Comparison of ENCODE assay signal across 8 cellular contexts in genomic region chr22:29040385-29041275, GRCh38. TPM values are rescaled to one million over a fixed set of nuclear protein-coding genes. Genes with fewer than 3 reads are reported as not detected.
A peak's percentile ranks its signal among the peaks of the same experiment; 100 is the strongest.
DNase-seq lines count a peak whose midpoint lies in the region; ATAC-seq and TF ChIP-seq lines count a peak whose summit lies in the region.

No MANE protein-coding gene starts in this region.

- CTCF ChIA-PET in Caco-2 (lab: Charles Lee) (interaction anchor here (0.6 to 2.4 kb wide), 25 partner anchors 29 to 440 kb away, joined by 3 to 27 read pairs (median 4); partner anchors contain the start of genes CCDC117 and ZNRF3), PC-3 (lab: Charles Lee) (interaction anchor here (0.5 to 1.5 kb wide), 6 partner anchors 64 to 189 kb away, joined by 3 to 7 read pairs (median 5); no protein-coding TSS in a partner anchor)

- H2AFZ ChIP-seq in PC-3 (ENCODE audit: low read length), result no peak overlapping the region
- no peak overlapping the region for H2AFZ ChIP-seq in neural progenitor cell (replicated peaks)

- BruUV-seq in Caco-2 (replicated peaks; lab: Mats Ljungman, UMichigan) (no TSS peak), PC-3 (replicated peaks; lab: Mats Ljungman, UMichigan) (no TSS peak)

- H3K4me3 Mint-ChIP-seq in Caco-2 (ENCODE audit: unreplicated experiment), result no peak overlapping the region
- H3K4me3 Mint-ChIP-seq in activated T-cell treated with anti-CD3 and anti-CD28 coated beads, Interleukin-2, amount 50 U/mL, for 4 hours, result no peak overlapping the region
- H3K4me3 Mint-ChIP-seq in neural progenitor cell, result peak overlapping the region; percentile 14

- H3K4me3 ChIP-seq in Caco-2 (ENCODE audit: low read depth, low read length) (no peak overlapping the region), PC-3 (ENCODE audit: low read length) (no peak overlapping the region), neural progenitor cell (no peak overlapping the region)

- H3K4me1 Mint-ChIP-seq in Caco-2 (ENCODE audit: low read depth, unreplicated experiment) (peaks cover 7% of the 10 kb centered on the region), neural progenitor cell (peaks cover 49% of the 10 kb centered on the region)
- H3K4me1 Mint-ChIP-seq in activated T-cell treated with anti-CD3 and anti-CD28 coated beads, Interleukin-2, amount 50 U/mL, for 4 hours (ENCODE audit: low read depth), result no peaks in the 10 kb centered on the region

- H3K27me3 Mint-ChIP-seq in Caco-2 (ENCODE audit: insufficient read depth, unreplicated experiment) (no peaks in the 10 kb centered on the region), neural progenitor cell (ENCODE audit: insufficient read depth, low read depth) (peaks cover 3% of the 10 kb centered on the region)
- H3K27me3 Mint-ChIP-seq in activated T-cell treated with anti-CD3 and anti-CD28 coated beads, Interleukin-2, amount 50 U/mL, for 4 hours (ENCODE audit: low read depth), result no peaks in the 10 kb centered on the region

- DNase-seq in Caco-2, result peak; percentile 56 to 63
- peak in 58 of 76 experiments; percentile 13 to 71 (median 38) for DNase-seq in HUDEP-2 (lab: John Stamatoyannopoulos, UW; ENCODE audit: unreplicated experiment in 76 of 76)
- peak; percentile 64 for DNase-seq in PC-3
- DNase-seq in activated T-cell treated with anti-CD3 and anti-CD28 coated beads, Interleukin-2, amount 50 U/mL, for 4 hours, result peak; percentile 57
- DNase-seq in fibroblast of peridontal ligament (ENCODE audit: extremely low read depth), result peak; percentile 97
- peak; percentile 82 for DNase-seq in neural progenitor cell (ENCODE audit: low spot score)
- peak; percentile 81 for DNase-seq in stromal cell of bone marrow (ENCODE audit: low read depth)

- H3K27me3 ChIP-seq in Caco-2 (replicated peaks; ENCODE audit: control insufficient read depth, insufficient read depth, low read length), result no peaks in the 10 kb centered on the region
- no peaks in the 10 kb centered on the region for H3K27me3 ChIP-seq in PC-3 (ENCODE audit: low read length)
- H3K27me3 ChIP-seq in neural progenitor cell, result no peaks in the 10 kb centered on the region

- POLR2A ChIA-PET in Caco-2 (lab: Charles Lee), result interaction anchor here (0.5 to 1.0 kb wide), 2 partner anchors 113 to 240 kb away, joined by 3 read pairs; partner anchors contain the start of gene XBP1
- POLR2A ChIA-PET in PC-3 (lab: Charles Lee; ENCODE audit: unreplicated experiment), result interaction anchor here (0.6 kb wide), 1 partner anchor 157 kb away, joined by 27 read pairs; the partner anchor contains the start of gene ZNRF3

- H3K79me2 ChIP-seq in PC-3 (ENCODE audit: low read length), result no peaks in the 10 kb centered on the region
- peaks cover 7% of the 10 kb centered on the region for H3K79me2 ChIP-seq in neural progenitor cell (ENCODE audit: low read depth)

- H3K9me3 ChIP-seq in Caco-2 (no peaks in the 10 kb centered on the region), PC-3 (ENCODE audit: low read length) (no peaks in the 10 kb centered on the region), neural progenitor cell (ENCODE audit: low read depth) (no peaks in the 10 kb centered on the region)

- intact Hi-C loops in Caco-2 (cut with micrococcal nuclease; ENCODE audit: unreplicated experiment), result loop anchor here (1.0 to 5.0 kb wide), 5 partner anchors 48 to 438 kb away; no protein-coding TSS in a partner anchor
- intact Hi-C loops in PC-3 (cut with micrococcal nuclease), result loop anchor here (1.0 to 10.0 kb wide), 5 partner anchors 114 to 443 kb away; partner anchors contain the start of gene ZNRF3

- H3K9me3 Mint-ChIP-seq in Caco-2 (ENCODE audit: unreplicated experiment) (no peaks in the 10 kb centered on the region), neural progenitor cell (no peaks in the 10 kb centered on the region)
- H3K9me3 Mint-ChIP-seq in activated T-cell treated with anti-CD3 and anti-CD28 coated beads, Interleukin-2, amount 50 U/mL, for 4 hours, result no peaks in the 10 kb centered on the region

- peak; percentile 60 for ATAC-seq in PC-3
- peak in 1 of 2 donors; percentile 71 for ATAC-seq in activated T-cell treated with anti-CD3 and anti-CD28 coated beads, Interleukin-2, amount 50 U/mL, for 4 hours
- ATAC-seq in HG02870 (IDR thresholded peaks at IDR 0.05; ENCODE audit: unreplicated experiment), result no peak

- H4K20me1 ChIP-seq in PC-3 (ENCODE audit: low read length) (no peaks in the 10 kb centered on the region), neural progenitor cell (ENCODE audit: low read depth) (peaks cover 9% of the 10 kb centered on the region)

- H3K36me3 ChIP-seq in Caco-2 (ENCODE audit: control insufficient read depth, insufficient read depth, low read length), result peaks cover 6% of the 10 kb centered on the region
- no peaks in the 10 kb centered on the region for H3K36me3 ChIP-seq in PC-3 (ENCODE audit: low read depth, low read length)
- H3K36me3 ChIP-seq in neural progenitor cell, result no peaks in the 10 kb centered on the region

- no peak overlapping the region; the same call in 1 of the 2 replicates for H3K4me2 ChIP-seq in PC-3 (ENCODE audit: low read length)
- H3K4me2 ChIP-seq in neural progenitor cell, result no peak overlapping the region

- H3K4me1 ChIP-seq in Caco-2 (peaks cover 38% of the 10 kb centered on the region), PC-3 (ENCODE audit: insufficient read depth, low read length) (peaks cover 16% of the 10 kb centered on the region), neural progenitor cell (no peaks in the 10 kb centered on the region)

- H3K36me3 Mint-ChIP-seq in Caco-2 (ENCODE audit: insufficient read depth, unreplicated experiment) (peaks cover 59% of the 10 kb centered on the region), neural progenitor cell (peaks cover 17% of the 10 kb centered on the region)
- no peaks in the 10 kb centered on the region for H3K36me3 Mint-ChIP-seq in activated T-cell treated with anti-CD3 and anti-CD28 coated beads, Interleukin-2, amount 50 U/mL, for 4 hours (ENCODE audit: insufficient read depth)

- TF ChIP-seq CTCF in Caco-2 (IDR thresholded peaks at IDR 0.05; ENCODE audit: insufficient read depth in 1 of 2, low read depth in 1 of 2, low read length in 1 of 2, severe bottlenecking in 1 of 2, unreplicated experiment in 1 of 2) (peak; percentile 90 to 93), PC-3 (conservative IDR thresholded peaks at IDR 0.05; ENCODE audit: low read depth, low read length) (peak; percentile 88), neural progenitor cell (IDR thresholded peaks at IDR 0.05) (peak; percentile 98)

- H3K27ac Mint-ChIP-seq in Caco-2 (ENCODE audit: unreplicated experiment) (no peak overlapping the region), neural progenitor cell (peak overlapping the region; percentile 28)

- no peaks in the 10 kb centered on the region for H3K9me2 ChIP-seq in PC-3 (replicated peaks; ENCODE audit: low read length)

- H3F3A ChIP-seq in PC-3 (ENCODE audit: low read length, unreplicated experiment) (no peaks in the 10 kb centered on the region), neural progenitor cell (ENCODE audit: low read depth) (no peaks in the 10 kb centered on the region)

- H3K9ac ChIP-seq in PC-3 (ENCODE audit: low read length), result no peak overlapping the region
- no peak overlapping the region for H3K9ac ChIP-seq in neural progenitor cell

- no peak overlapping the region for H3K27ac ChIP-seq in PC-3 (ENCODE audit: low read length)
- H3K27ac ChIP-seq in neural progenitor cell, result no peak overlapping the region

RNA-seq across cellular contexts. Expression of gene C22orf31, which starts 21.0 kb away (rescaled TPM):
- not detected in 2 replicates for total RNA-seq in Caco-2 (2022)
- not detected in 2 replicates for total RNA-seq in PC-3 (2014; rRNA removed)
- not detected for total RNA-seq in activated T-cell treated with anti-CD3 and anti-CD28 coated beads, Interleukin-2, amount 50 U/mL, for 4 hours
- total RNA-seq in neural progenitor cell (ENCODE audit: low replicate concordance), result not detected in 2 replicates

RNA-seq across cellular contexts. Expression of gene KREMEN1, which starts 32.2 kb away (rescaled TPM):
- 28.7 and 29.7 TPM in 2 replicates for total RNA-seq in Caco-2 (2022)
- 2.7 and 4.1 TPM in 2 replicates for total RNA-seq in PC-3 (2014; rRNA removed)
- total RNA-seq in activated T-cell treated with anti-CD3 and anti-CD28 coated beads, Interleukin-2, amount 50 U/mL, for 4 hours, result under 1 TPM; 0.03 to 0.33 (median 0.03) TPM
- total RNA-seq in neural progenitor cell (ENCODE audit: low replicate concordance), result 1.4 and 1.9 TPM in 2 replicates

Comparison
In these comparisons a context has a peak if more than half of its experiments do, and no peak if none do; other contexts are left out.
1. DNase-seq: peak in every context shown above with its lines; median percentile 97 in fibroblast of peridontal ligament; 82 in neural progenitor cell; 81 in stromal cell of bone marrow; 64 in PC-3; 60 in Caco-2; 57 in activated T-cell treated with anti-CD3 and anti-CD28 coated beads, Interleukin-2, amount 50 U/mL, for 4 hours; 38 in HUDEP-2.